Comparison of ENCODE assay signal across 9 cellular contexts in the genomic region with DNA sequence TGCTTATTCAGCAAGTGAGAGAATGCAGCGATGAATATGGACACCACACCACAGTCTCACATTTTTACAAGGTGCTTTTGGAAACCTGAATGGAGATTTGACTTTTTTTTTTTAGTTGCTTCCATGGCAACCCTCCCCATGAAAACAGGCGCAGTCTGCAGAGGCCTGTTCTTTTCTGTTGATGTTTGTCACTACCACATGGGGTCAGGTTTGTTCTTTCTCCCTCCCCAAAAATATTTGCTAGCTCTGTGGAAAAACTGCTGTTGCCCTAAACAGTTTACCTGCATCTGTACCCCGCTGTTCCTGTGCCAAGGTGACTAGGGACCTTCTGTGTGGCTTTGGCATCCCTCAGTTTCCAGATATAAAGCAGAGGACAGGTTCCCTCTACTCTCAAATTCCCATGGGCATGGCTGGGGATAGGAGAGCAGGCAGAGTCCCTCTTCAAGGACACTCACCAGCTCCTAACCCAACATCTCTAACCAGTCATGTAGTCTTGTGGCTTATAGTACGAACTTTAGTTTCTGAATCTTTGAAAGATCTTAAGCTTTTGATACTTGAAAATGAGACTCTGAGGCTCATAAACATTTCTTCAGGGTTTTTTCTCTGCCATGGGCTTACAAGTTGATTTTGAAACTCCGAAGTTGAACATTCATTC. TPM values are rescaled to one million over a fixed set of nuclear protein-coding genes. Genes with fewer than 3 reads are reported as not detected.
DNase-seq lines count a peak whose midpoint lies in the region; ATAC-seq, FAIRE-seq and TF ChIP-seq lines count a peak whose summit lies in the region.
"Had no signal": no experiment of that assay in that cellular context is flagged by ENCODE, and none has a peak within 500 bp of the region (broad histone marks: within the 10 kb centered on the region; RNA-seq: fewer than 3 reads in every experiment).

No MANE protein-coding gene starts in this region.

- H3K27ac Mint-ChIP-seq in natural killer cell = peak overlapping the region; percentile 79 to 95
- peak overlapping the region in 1 of 2 donors; percentile 75 for H3K27ac Mint-ChIP-seq in natural killer cell treated with Interleukin-12 subunit alpha and Interleukin-12 subunit beta and Interleukin-15 and Interleukin-18, amount 100 ng/mL, for 72 hours

- FAIRE-seq in pancreas (lab: Jason Lieb, UNC) = no peak

- peak; percentile 32 for TF ChIP-seq CTCF in natural killer cell (IDR thresholded peaks at IDR 0.05)
- TF ChIP-seq CTCF in dorsolateral prefrontal cortex (IDR thresholded peaks at IDR 0.05 in 54 of 56, conservative IDR thresholded peaks at IDR 0.05 in 2 of 56; ENCODE audit: low read depth in 1 of 56, partially characterized antibody in 56 of 56) = peak in 52 of 56 donors; percentile 13 to 68 (median 42)
- no peak for TF ChIP-seq CTCF in pancreas (IDR thresholded peaks at IDR 0.05)

- H3K4me1 Mint-ChIP-seq in natural killer cell = peaks cover 35 to 44% of the 10 kb centered on the region in 2 donors
- peaks cover 26 to 28% of the 10 kb centered on the region in 2 donors for H3K4me1 Mint-ChIP-seq in natural killer cell treated with Interleukin-12 subunit alpha and Interleukin-12 subunit beta and Interleukin-15 and Interleukin-18, amount 100 ng/mL, for 72 hours (ENCODE audit: low read depth in 2 of 2)

- 94 to 95% methylated on average over 5 of the region's 5 CpGs for WGBS in pancreas, 2 donors

- peak overlapping the region in 48 of 59 donors; percentile 1 to 77 (median 42) for H3K27ac ChIP-seq in dorsolateral prefrontal cortex
- H3K27ac ChIP-seq in pancreas = no peak overlapping the region

- H3K36me3 Mint-ChIP-seq in natural killer cell = no peaks in the 10 kb centered on the region
- H3K36me3 Mint-ChIP-seq in natural killer cell treated with Interleukin-12 subunit alpha and Interleukin-12 subunit beta and Interleukin-15 and Interleukin-18, amount 100 ng/mL, for 72 hours = no peaks in the 10 kb centered on the region

- H3K9me3 ChIP-seq in pancreas = no peaks in the 10 kb centered on the region

- H3K27me3 Mint-ChIP-seq in natural killer cell (ENCODE audit: low read depth in 2 of 2) = no peaks in the 10 kb centered on the region
- no peaks in the 10 kb centered on the region for H3K27me3 Mint-ChIP-seq in natural killer cell treated with Interleukin-12 subunit alpha and Interleukin-12 subunit beta and Interleukin-15 and Interleukin-18, amount 100 ng/mL, for 72 hours

- DNase-seq in natural killer cell (no peak), dorsolateral prefrontal cortex (peak in 2 of 10 donors; percentile 22 to 37), pancreas (no peak), COLO829 (ENCODE audit: low spot score) (no peak)
- DNase-seq in natural killer cell treated with Interleukin-12 subunit alpha and Interleukin-12 subunit beta and Interleukin-15 and Interleukin-18, amount 100 ng/mL, for 72 hours (ENCODE audit: low spot score) = no peak
- DNase-seq in Jurkat, Clone E6-1 (ENCODE audit: low read depth, low spot score) = peak; percentile 58
- DNase-seq: NCI-H2029 had no signal

- H3K9me3 Mint-ChIP-seq in natural killer cell = peaks cover 0 to 4% of the 10 kb centered on the region in 2 donors
- peaks cover 4% of the 10 kb centered on the region for H3K9me3 Mint-ChIP-seq in natural killer cell treated with Interleukin-12 subunit alpha and Interleukin-12 subunit beta and Interleukin-15 and Interleukin-18, amount 100 ng/mL, for 72 hours

- intact Hi-C loops in natural killer cell (cut with micrococcal nuclease) (loop anchor here (1.0 to 5.0 kb wide), 3 partner anchors 46 to 216 kb away; partner anchors contain the start of gene ZNF397), dorsolateral prefrontal cortex (cut with DNase I) (loop anchor here in 1 of 2 donors (10.0 kb wide), 1 partner anchor 328 kb away; no protein-coding TSS in a partner anchor), pancreas (cut with DNase I) (no loop called here)

- H3K4me3 Mint-ChIP-seq in natural killer cell = no peak overlapping the region
- no peak overlapping the region for H3K4me3 Mint-ChIP-seq in natural killer cell treated with Interleukin-12 subunit alpha and Interleukin-12 subunit beta and Interleukin-15 and Interleukin-18, amount 100 ng/mL, for 72 hours

- no peaks in the 10 kb centered on the region for H3K27me3 ChIP-seq in dorsolateral prefrontal cortex
- no peaks in the 10 kb centered on the region for H3K27me3 ChIP-seq in pancreas

- ATAC-seq in natural killer cell (peak in 2 of 3 donors; percentile 48 to 52), pancreas (no peak), HG03135 (IDR thresholded peaks at IDR 0.05; ENCODE audit: unreplicated experiment) (no peak), GM19328 (IDR thresholded peaks at IDR 0.05; ENCODE audit: unreplicated experiment) (no peak)
- ATAC-seq in natural killer cell treated with Interleukin-12 subunit alpha and Interleukin-12 subunit beta and Interleukin-15 and Interleukin-18, amount 100 ng/mL, for 72 hours = no peak

- peaks cover 8 to 16% (median 11%) of the 10 kb centered on the region in 3 donors for H3K4me1 ChIP-seq in pancreas

- H3K36me3 ChIP-seq in pancreas = no peaks in the 10 kb centered on the region

- no peak overlapping the region for H3K4me3 ChIP-seq in Jurkat, Clone E6-1 (ENCODE audit: low read length)
- H3K4me3 ChIP-seq in dorsolateral prefrontal cortex = no peak overlapping the region
- H3K4me3 ChIP-seq in pancreas = no peak overlapping the region

RNA-seq across cellular contexts. Expression of gene MAPRE2, which starts 14.7 kb away (rescaled TPM):
- total RNA-seq in natural killer cell (100 to 1,000 TPM; 159 to 283 (median 207) TPM), dorsolateral prefrontal cortex (100 to 1,000 TPM; 105 to 278 (median 202) TPM), pancreas (10 to 100 TPM in 3 of 6 donors, 1 to 10 TPM in 3; 8.4 to 18.2 (median 10.6) TPM)
- total RNA-seq in natural killer cell treated with Interleukin-12 subunit alpha and Interleukin-12 subunit beta and Interleukin-15 and Interleukin-18, amount 100 ng/mL, for 72 hours = 10 to 100 TPM; 32.8 to 44.4 TPM
- 90.5 TPM for polyA plus RNA-seq in Jurkat, Clone E6-1 (2012; ENCODE audit: insufficient read depth, insufficient read length)
- 10 to 100 TPM in 1 of 2 donors, 1 to 10 TPM in 1; 4.8 to 13.0 TPM for polyA plus RNA-seq in pancreas

Comparison
In these comparisons a context has a peak if more than half of its experiments do, and no peak if none do; other contexts are left out.
1. ATAC-seq: peak in natural killer cell (2 of 3); none in natural killer cell treated with Interleukin-12 subunit alpha and Interleukin-12 subunit beta and Interleukin-15 and Interleukin-18, amount 100 ng/mL, for 72 hours (0 of 2), pancreas (0 of 4), HG03135 (single experiment) and GM19328 (single experiment).
2. CTCF ChIP-seq: peak in natural killer cell (single experiment) and dorsolateral prefrontal cortex (52 of 56); none in pancreas (0 of 4).
3. H3K27ac ChIP-seq: peak in dorsolateral prefrontal cortex (48 of 59); none in pancreas (0 of 4).